In genomic region chr11:134281635-134282034, GRCh38 we compare ENCODE assay signal across 6 cellular contexts. TPM values are rescaled to one million over a fixed set of nuclear protein-coding genes. Genes with fewer than 3 reads are reported as not detected.
"Had no signal": no experiment of that assay in that cellular context is flagged by ENCODE, and none has a peak within 500 bp of the region (broad histone marks: within the 10 kb centered on the region; RNA-seq: fewer than 3 reads in every experiment).

No MANE protein-coding gene starts in this region.

RNA-seq across cellular contexts. Expression of gene GLB1L3, which starts 5.5 kb away (rescaled TPM):
- total RNA-seq: M059J, PC-3, Peyer's patch, Right ventricle myocardium superior, SJSA1 had no signal
- polyA plus RNA-seq: SK-N-SH had no signal

RNA-seq across cellular contexts. Expression of gene GLB1L2, which starts 50.2 kb away (rescaled TPM):
- total RNA-seq: M059J, SJSA1 had no signal
